Comparison of ENCODE assay signal across 10 cellular contexts in the genomic region with DNA sequence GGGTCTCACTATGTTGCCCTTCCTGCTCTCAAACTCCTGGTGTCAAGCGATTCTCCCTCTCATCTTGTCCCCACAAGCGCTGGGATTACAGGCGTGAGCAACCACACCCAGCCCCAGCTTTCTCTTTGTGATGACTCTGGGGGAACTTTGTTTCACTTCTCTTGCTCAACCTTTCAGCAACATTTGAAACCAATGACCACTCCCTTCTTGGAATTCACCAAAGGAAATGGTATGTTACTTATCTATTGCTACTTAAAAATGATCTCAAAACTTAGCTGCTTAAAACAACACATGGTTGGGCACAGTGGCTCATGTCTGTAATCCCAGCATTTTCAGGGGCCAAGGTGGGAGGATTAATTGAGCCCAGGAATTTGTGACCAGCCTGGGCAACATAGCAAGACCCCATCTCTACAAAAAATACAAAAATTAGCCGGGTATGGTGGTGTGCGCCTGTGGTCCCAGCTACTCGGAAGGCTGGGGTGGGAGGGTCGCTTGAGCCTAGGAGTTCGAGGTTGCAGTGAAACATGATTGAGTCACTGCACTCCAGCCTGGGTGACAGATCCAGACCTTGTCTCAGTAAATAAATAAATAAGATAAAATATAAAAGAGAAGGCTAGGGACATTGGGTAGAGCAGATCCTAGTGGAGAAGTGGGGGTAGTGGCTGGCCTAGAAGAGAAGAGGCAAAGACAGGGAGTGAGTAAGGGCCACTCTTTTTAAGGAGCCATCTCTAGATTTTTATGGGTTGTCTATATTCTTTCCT. TPM values are rescaled to one million over a fixed set of nuclear protein-coding genes. Genes with fewer than 3 reads are reported as not detected.
A peak's percentile ranks its signal among the peaks of the same experiment; 100 is the strongest.
DNase-seq lines count a peak whose midpoint lies in the region; ATAC-seq, FAIRE-seq and TF ChIP-seq lines count a peak whose summit lies in the region.
"Had no signal": no experiment of that assay in that cellular context is flagged by ENCODE, and none has a peak within 500 bp of the region (broad histone marks: within the 10 kb centered on the region; RNA-seq: fewer than 3 reads in every experiment).

No MANE protein-coding gene starts in this region.

- ATAC-seq in Panc1 (peak; percentile 50; the same call in 1 of the 2 replicates), HG02852 (IDR thresholded peaks at IDR 0.05; ENCODE audit: unreplicated experiment) (no peak), gastrocnemius medialis (no peak)

- TF ChIP-seq CTCF in Panc1 (IDR thresholded peaks at IDR 0.05): no peak
- TF ChIP-seq CTCF in bronchial epithelial cell (IDR thresholded peaks at IDR 0.05; ENCODE audit: insufficient read depth, low read length, severe bottlenecking): no peak
- TF ChIP-seq CTCF in gastrocnemius medialis (IDR thresholded peaks at IDR 0.05 in 4 of 5, conservative IDR thresholded peaks at IDR 0.05 in 1 of 5): no peak

- no peaks in the 10 kb centered on the region for H3K27me3 ChIP-seq in Panc1 (ENCODE audit: control insufficient read depth, insufficient read depth, low read length)
- no peaks in the 10 kb centered on the region for H3K27me3 ChIP-seq in bronchial epithelial cell (ENCODE audit: control insufficient read depth, insufficient read depth, low read length)
- H3K27me3 ChIP-seq in muscle layer of duodenum (ENCODE audit: low read depth, low read length): no peaks in the 10 kb centered on the region
- no peaks in the 10 kb centered on the region for H3K27me3 ChIP-seq in gastrocnemius medialis

- peak; percentile 36 for DNase-seq in Caki2 (ENCODE audit: low read depth)
- DNase-seq in Panc1 (ENCODE audit: low read depth, low spot score): no peak
- peak; percentile 72 for DNase-seq in bronchial epithelial cell (ENCODE audit: low read depth)
- DNase-seq in DMS153 treated with DMSO at 0.1 percent for 48 hours (lab: John Stamatoyannopoulos, UW; ENCODE audit: unreplicated experiment): no peak
- no peak for DNase-seq in gastrocnemius medialis
- DNase-seq in G401 (ENCODE audit: low spot score): no peak
- DNase-seq: NCI-H1694 had no signal

- peaks cover 9% of the 10 kb centered on the region; the same call in 1 of the 2 replicates for H3K4me1 ChIP-seq in Panc1 (ENCODE audit: control insufficient read depth, insufficient read depth, low read length)
- no peaks in the 10 kb centered on the region for H3K4me1 ChIP-seq in muscle layer of duodenum (ENCODE audit: control insufficient read depth in 1 of 2, insufficient read depth in 2 of 2, low read length in 2 of 2)
- no peaks in the 10 kb centered on the region for H3K4me1 ChIP-seq in gastrocnemius medialis

- intact Hi-C loops in Panc1 (cut with micrococcal nuclease; ENCODE audit: unreplicated experiment): no loop called here
- intact Hi-C loops in gastrocnemius medialis (cut with DNase I; ENCODE audit: low total_unique reads): no loop called here

- peak in 1 of 2 donors; percentile 17 for TF ChIP-seq POLR2A in gastrocnemius medialis (IDR thresholded peaks at IDR 0.05)

- in situ Hi-C loops in Caki2 (cut with HindIII; ENCODE audit: low pct_unique_long_range_greater_than_20kb, low sequenced_read_pairs): no loop called here
- in situ Hi-C loops in Panc1 (cut with HindIII; ENCODE audit: low pct_unique_long_range_greater_than_20kb, low sequenced_read_pairs): no loop called here
- in situ Hi-C loops in gastrocnemius medialis (cut with MboI; ENCODE audit: low sequenced_read_pairs in 4 of 4): no loop called here
- in situ Hi-C loops in G401 (cut with HindIII; ENCODE audit: low sequenced_read_pairs): no loop called here

- POLR2A ChIA-PET in Panc1 (lab: Charles Lee): interaction anchor here (0.7 kb wide), 1 partner anchor 634 kb away, joined by 3 read pairs; no protein-coding TSS in a partner anchor

- FAIRE-seq in bronchial epithelial cell (lab: Jason Lieb, UNC): no peak

- no TSS peak for BruUV-seq in Panc1 (replicated peaks; lab: Mats Ljungman, UMichigan)

- no peaks in the 10 kb centered on the region for H3K36me3 ChIP-seq in Panc1 (ENCODE audit: control insufficient read depth, insufficient read depth, low read length)
- no peaks in the 10 kb centered on the region for H3K36me3 ChIP-seq in bronchial epithelial cell (ENCODE audit: control insufficient read depth, insufficient read depth, low read length)
- no peaks in the 10 kb centered on the region for H3K36me3 ChIP-seq in muscle layer of duodenum (ENCODE audit: control insufficient read depth in 1 of 2, insufficient read depth in 2 of 2, low read length in 2 of 2)
- H3K36me3 ChIP-seq in gastrocnemius medialis: no peaks in the 10 kb centered on the region
- H3K36me3 ChIP-seq: thoracic aorta had no signal

- CTCF ChIA-PET in Panc1 (lab: Charles Lee): no interaction called here

- H3K27ac ChIP-seq in Panc1 (ENCODE audit: low read length): no peak overlapping the region
- H3K27ac ChIP-seq in muscle layer of duodenum (ENCODE audit: low read length): peak overlapping the region; percentile 23
- peak overlapping the region in 1 of 4 donors; percentile 17 for H3K27ac ChIP-seq in gastrocnemius medialis
- H3K27ac ChIP-seq: thoracic aorta had no signal

- H3K4me3 ChIP-seq in Panc1 (ENCODE audit: low read depth in 2 of 2, low read length in 2 of 2): no peak overlapping the region
- no peak overlapping the region for H3K4me3 ChIP-seq in bronchial epithelial cell (ENCODE audit: low read depth, low read length)
- H3K4me3 ChIP-seq in muscle layer of duodenum (ENCODE audit: low read depth in 1 of 2, low read length in 2 of 2): no peak overlapping the region
- no peak overlapping the region for H3K4me3 ChIP-seq in gastrocnemius medialis
- H3K4me3 ChIP-seq: thoracic aorta had no signal

- no peaks in the 10 kb centered on the region for H3K9me3 ChIP-seq in Panc1 (ENCODE audit: control insufficient read depth, insufficient read depth, low read depth, low read length)
- H3K9me3 ChIP-seq in muscle layer of duodenum (ENCODE audit: control insufficient read depth in 1 of 2, low read length in 2 of 2): no peaks in the 10 kb centered on the region
- no peaks in the 10 kb centered on the region for H3K9me3 ChIP-seq in gastrocnemius medialis
- H3K9me3 ChIP-seq: thoracic aorta had no signal

RNA-seq across cellular contexts. Expression of gene COPG1, which starts 10.3 kb away (rescaled TPM):
- 74.1 and 114 TPM in 2 replicates for total RNA-seq in Caki2 (2014; rRNA removed; shearing (Covaris generic); ENCODE audit: low replicate concordance)
- total RNA-seq in Panc1 (2021; ENCODE audit: unreplicated experiment) (225 TPM), bronchial epithelial cell (165 and 259 TPM in 2 replicates), gastrocnemius medialis (100 to 1,000 TPM in 1 of 4 donors, 10 to 100 TPM in 3; 59.7 to 101 (median 79.8) TPM)
- polyA plus RNA-seq in Panc1 (2012; ENCODE audit: insufficient read length): 216 TPM
- total RNA-seq in G401 (2014; rRNA removed; shearing (Covaris generic)): 36.4 and 68.0 TPM in 2 replicates

RNA-seq across cellular contexts. Expression of gene HMCES, which starts 39.5 kb away (rescaled TPM):
- 44.9 and 48.1 TPM in 2 replicates for total RNA-seq in Caki2 (2014; rRNA removed; shearing (Covaris generic); ENCODE audit: low replicate concordance)
- 94.6 TPM for total RNA-seq in Panc1 (2021; ENCODE audit: unreplicated experiment)
- polyA plus RNA-seq in Panc1 (2012; ENCODE audit: insufficient read length): 104 TPM
- total RNA-seq in bronchial epithelial cell: 30.5 and 35.6 TPM in 2 replicates
- 10 to 100 TPM; 24.7 to 35.2 (median 29.5) TPM for total RNA-seq in gastrocnemius medialis
- 33.0 and 40.6 TPM in 2 replicates for total RNA-seq in G401 (2014; rRNA removed; shearing (Covaris generic))

RNA-seq across cellular contexts. Expression of gene CNBP, which starts 55.4 kb away (rescaled TPM):
- total RNA-seq in Caki2 (2014; rRNA removed; shearing (Covaris generic); ENCODE audit: low replicate concordance): 283 and 312 TPM in 2 replicates
- total RNA-seq in Panc1 (2021; ENCODE audit: unreplicated experiment): 355 TPM
- 390 TPM for polyA plus RNA-seq in Panc1 (2012; ENCODE audit: insufficient read length)
- 371 and 535 TPM in 2 replicates for total RNA-seq in bronchial epithelial cell
- 1,000 to 10,000 TPM in 2 of 4 donors, 100 to 1,000 TPM in 2; 784 to 1,263 (median 979) TPM for total RNA-seq in gastrocnemius medialis
- 379 and 384 TPM in 2 replicates for total RNA-seq in G401 (2014; rRNA removed; shearing (Covaris generic))

Comparison
In these comparisons a context has a peak if more than half of its experiments do, and no peak if none do; other contexts are left out.
1. DNase-seq: peak in Caki2 (single experiment) and bronchial epithelial cell (single experiment); none in Panc1 (single experiment), DMS153 treated with DMSO at 0.1 percent for 48 hours (single experiment), gastrocnemius medialis (0 of 2) and G401 (single experiment).